In the genomic region with DNA sequence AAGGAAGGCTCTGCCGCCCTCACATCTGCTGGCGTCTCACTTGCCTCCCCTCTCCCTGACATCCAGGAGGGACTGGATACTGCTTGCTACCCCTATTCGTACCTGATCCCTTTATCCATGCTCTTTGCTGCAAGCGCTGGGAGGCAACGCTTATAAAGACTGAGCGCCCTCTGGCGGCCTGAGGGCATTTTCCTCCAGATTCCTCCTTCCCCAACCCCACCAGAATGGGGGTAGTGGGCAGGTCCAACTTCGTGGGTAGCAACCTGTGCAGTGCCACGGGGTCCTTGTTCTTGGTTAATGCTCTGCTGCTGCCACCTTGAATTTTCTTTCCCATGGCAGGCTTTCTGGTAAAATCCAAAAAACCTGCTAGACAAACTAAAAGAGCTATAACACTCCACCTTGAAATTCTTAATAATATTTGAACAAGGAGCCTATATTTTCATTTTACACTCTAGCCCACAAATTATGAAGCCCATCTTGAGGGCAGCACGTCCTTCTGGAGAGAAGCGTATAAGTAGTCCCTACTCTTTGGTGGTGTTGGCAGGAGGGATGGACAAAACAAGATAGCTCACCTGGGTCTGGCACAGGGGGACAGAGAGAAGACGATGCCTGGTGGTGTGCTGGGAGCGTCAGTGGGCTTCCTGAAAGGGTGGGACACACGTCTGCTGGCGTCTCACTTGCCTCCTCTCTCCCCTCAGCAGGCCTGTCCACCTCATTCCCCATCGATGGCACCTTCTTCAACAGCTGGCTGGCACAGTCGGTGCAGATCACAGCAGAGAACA, we compare ENCODE assay signal across 8 cellular contexts. TPM values are rescaled to one million over a fixed set of nuclear protein-coding genes. Genes with fewer than 3 reads are reported as not detected.
A peak's percentile ranks its signal among the peaks of the same experiment; 100 is the strongest.
DNase-seq lines count a peak whose midpoint lies in the region; ATAC-seq lines count a peak whose summit lies in the region.

No MANE protein-coding gene starts in this region.

- H3K9me3 Mint-ChIP-seq in CD4-positive, CD25-positive, alpha-beta regulatory T cell, result no peaks in the 10 kb centered on the region
- no peaks in the 10 kb centered on the region for H3K9me3 Mint-ChIP-seq in activated CD4-positive, alpha-beta memory T cell treated with anti-CD3 and anti-CD28 coated beads for 36 hours

- H3K4me3 Mint-ChIP-seq in CD4-positive, CD25-positive, alpha-beta regulatory T cell, result no peak overlapping the region
- H3K4me3 Mint-ChIP-seq in activated CD4-positive, alpha-beta memory T cell treated with anti-CD3 and anti-CD28 coated beads for 36 hours, result no peak overlapping the region

- H3K4me1 Mint-ChIP-seq in CD4-positive, CD25-positive, alpha-beta regulatory T cell, result peaks cover 2 to 26% (median 6%) of the 10 kb centered on the region in 4 donors
- H3K4me1 Mint-ChIP-seq in activated CD4-positive, alpha-beta memory T cell treated with anti-CD3 and anti-CD28 coated beads for 36 hours (ENCODE audit: low read depth), result peaks cover 8% of the 10 kb centered on the region

- H3K36me3 ChIP-seq in CD4-positive, CD25-positive, alpha-beta regulatory T cell (ENCODE audit: control insufficient read depth, insufficient read depth, low read length), result peaks cover 85% of the 10 kb centered on the region

- no peak overlapping the region for H3K4me3 ChIP-seq in CD4-positive, CD25-positive, alpha-beta regulatory T cell (ENCODE audit: low read depth, low read length)

- peak; percentile 55 to 78 (median 72) for DNase-seq in CD4-positive, CD25-positive, alpha-beta regulatory T cell
- DNase-seq in NCI-H774 (lab: John Stamatoyannopoulos, UW) (peak; percentile 43), ecto neural progenitor cell (ENCODE audit: low spot score) (peak; percentile 88), medulla oblongata (ENCODE audit: extremely low spot score) (peak; percentile 88)
- peak; percentile 87 for DNase-seq in activated CD4-positive, alpha-beta memory T cell treated with anti-CD3 and anti-CD28 coated beads for 36 hours
- DNase-seq in stimulated activated CD8-positive, alpha-beta memory T cell treated with anti-CD3 and anti-CD28 coated beads, Interleukin-15, amount 100 ng/mL, for 24 hours (ENCODE audit: low read depth), result peak; percentile 59

- no peaks in the 10 kb centered on the region for H3K4me1 ChIP-seq in CD4-positive, CD25-positive, alpha-beta regulatory T cell (ENCODE audit: control insufficient read depth, insufficient read depth, low read length, poor library complexity, severe bottlenecking)

- no peaks in the 10 kb centered on the region for H3K9me3 ChIP-seq in CD4-positive, CD25-positive, alpha-beta regulatory T cell (ENCODE audit: control insufficient read depth in 2 of 2, low read length in 2 of 2)

- H3K36me3 Mint-ChIP-seq in CD4-positive, CD25-positive, alpha-beta regulatory T cell, result peaks cover 32% of the 10 kb centered on the region
- peaks cover 38% of the 10 kb centered on the region for H3K36me3 Mint-ChIP-seq in activated CD4-positive, alpha-beta memory T cell treated with anti-CD3 and anti-CD28 coated beads for 36 hours

- CTCF ChIA-PET in activated CD4-positive, alpha-beta memory T cell treated with anti-CD3 and anti-CD28 coated beads for 36 hours (lab: Charles Lee), result interaction anchor here (0.6 to 5.9 kb wide), 35 partner anchors 9 to 557 kb away, joined by 3 to 48 read pairs (median 4); partner anchors contain the start of genes CDKN2AIPNL and UBE2B

- no peak overlapping the region for H3K27ac ChIP-seq in CD4-positive, CD25-positive, alpha-beta regulatory T cell (ENCODE audit: insufficient read depth, low read length, poor library complexity, severe bottlenecking)

- H3K27me3 ChIP-seq in CD4-positive, CD25-positive, alpha-beta regulatory T cell (ENCODE audit: control insufficient read depth, insufficient read depth, low read length), result no peaks in the 10 kb centered on the region

- H3K27me3 Mint-ChIP-seq in CD4-positive, CD25-positive, alpha-beta regulatory T cell, result no peaks in the 10 kb centered on the region
- no peaks in the 10 kb centered on the region for H3K27me3 Mint-ChIP-seq in activated CD4-positive, alpha-beta memory T cell treated with anti-CD3 and anti-CD28 coated beads for 36 hours

- intact Hi-C loops in activated CD4-positive, alpha-beta memory T cell treated with anti-CD3 and anti-CD28 coated beads for 36 hours (cut with micrococcal nuclease), result loop anchor here (1.0 to 5.0 kb wide), 3 partner anchors 51 to 275 kb away; partner anchors contain the start of gene UBE2B

- POLR2A ChIA-PET in activated CD4-positive, alpha-beta memory T cell treated with anti-CD3 and anti-CD28 coated beads for 36 hours (lab: Charles Lee), result interaction anchor here (1.4 kb wide), 1 partner anchor 51 kb away, joined by 5 read pairs; no protein-coding TSS in a partner anchor

- peak; percentile 46 to 59 for ATAC-seq in CD4-positive, CD25-positive, alpha-beta regulatory T cell (ENCODE audit: low read depth in 2 of 2)
- peak; percentile 40 for ATAC-seq in HG02642 (IDR thresholded peaks at IDR 0.05; ENCODE audit: poor library complexity, unreplicated experiment)
- ATAC-seq in GM18520 (IDR thresholded peaks at IDR 0.05; ENCODE audit: unreplicated experiment), result no peak

- peak overlapping the region in 2 of 3 donors; percentile 27 to 44 for H3K27ac Mint-ChIP-seq in CD4-positive, CD25-positive, alpha-beta regulatory T cell
- peak overlapping the region; percentile 63 for H3K27ac Mint-ChIP-seq in activated CD4-positive, alpha-beta memory T cell treated with anti-CD3 and anti-CD28 coated beads for 36 hours

RNA-seq across cellular contexts. Expression of gene JADE2, which starts 52.5 kb away (rescaled TPM):
- 162 TPM for total RNA-seq in CD4-positive, CD25-positive, alpha-beta regulatory T cell
- polyA plus RNA-seq in CD4-positive, CD25-positive, alpha-beta regulatory T cell, result 10 to 100 TPM; 19.2 to 31.7 (median 22.7) TPM
- 10 to 100 TPM; 79.4 to 81.6 TPM for total RNA-seq in activated CD4-positive, alpha-beta memory T cell treated with anti-CD3 and anti-CD28 coated beads for 36 hours

RNA-seq across cellular contexts. Expression of gene SAR1B, which starts 54.6 kb away (rescaled TPM):
- 48.7 TPM for total RNA-seq in CD4-positive, CD25-positive, alpha-beta regulatory T cell
- 10 to 100 TPM; 53.1 to 74.1 (median 65.9) TPM for polyA plus RNA-seq in CD4-positive, CD25-positive, alpha-beta regulatory T cell
- 10 to 100 TPM; 56.8 to 61.1 TPM for total RNA-seq in activated CD4-positive, alpha-beta memory T cell treated with anti-CD3 and anti-CD28 coated beads for 36 hours
